Comparison of ENCODE assay signal across 8 cellular contexts in the genomic region with DNA sequence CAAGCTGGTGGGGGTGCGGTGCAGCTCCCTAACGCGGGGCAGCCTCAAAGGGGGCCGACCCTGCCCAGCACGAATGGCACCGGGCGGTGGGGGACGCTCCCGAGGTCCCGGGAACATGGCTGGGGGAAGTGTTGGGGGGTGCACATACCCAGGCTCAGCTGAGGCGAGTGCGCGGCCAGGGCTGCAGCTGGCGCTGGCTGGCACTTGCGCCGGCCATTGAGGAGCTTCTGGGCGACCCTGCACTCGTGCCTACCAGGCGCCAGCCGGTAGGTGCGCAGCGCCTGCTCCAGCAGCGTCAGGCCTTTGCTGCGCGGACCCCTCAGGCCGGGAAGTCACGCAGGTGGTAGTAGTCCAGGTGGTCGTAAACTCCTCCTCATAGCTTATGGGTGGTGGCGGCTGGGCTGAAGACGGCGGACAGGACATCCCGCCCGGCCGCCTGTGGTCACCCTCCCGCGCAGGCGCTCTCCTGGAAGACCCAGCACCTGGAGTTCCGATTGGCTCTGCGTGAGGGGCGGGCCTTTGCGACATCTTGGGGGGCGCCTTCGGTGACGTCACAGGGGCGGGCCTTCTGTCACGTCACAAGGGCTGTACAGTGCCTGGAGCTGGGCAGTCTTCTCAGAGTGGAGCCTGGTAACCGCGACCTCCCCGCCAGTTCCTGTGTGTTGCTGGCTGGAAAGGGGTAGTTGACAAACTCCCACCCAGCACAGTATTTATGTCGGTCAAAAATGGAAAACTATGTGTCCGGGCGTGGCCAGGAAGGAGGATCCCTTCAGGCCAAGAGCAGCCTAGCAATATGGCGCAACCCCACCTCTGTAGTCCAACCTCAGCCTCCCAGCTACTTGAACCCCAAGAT.
DNase-seq lines count a peak whose midpoint lies in the region; ATAC-seq and TF ChIP-seq lines count a peak whose summit lies in the region.
"Not testable (repeated sequence)": the region's sequence is repeated elsewhere in the genome, so short reads cannot be mapped to it uniquely, and the experiment has no call there.

No MANE protein-coding gene starts in this region.

- H3K27ac ChIP-seq in BLaER1 (0 out of 2 replicates have a peak overlapping the region, but pooled peaks have one; percentile 9), liver (ENCODE audit: low read depth in 1 of 2, low read length in 2 of 2) (peak overlapping the region; percentile 10 to 56)

- not testable (repeated sequence) for H4K20me1 ChIP-seq in BLaER1

- not testable (repeated sequence) for H3K27me3 ChIP-seq in BLaER1; liver (ENCODE audit: control insufficient read depth in 4 of 4, insufficient read depth in 4 of 4, low read length in 3 of 4)

- not testable (repeated sequence) for H3K36me3 Mint-ChIP-seq in activated CD4-positive, alpha-beta memory T cell treated with anti-CD3 and anti-CD28 coated beads for 36 hours

- ATAC-seq in HG03378 (IDR thresholded peaks at IDR 0.05; ENCODE audit: unreplicated experiment) = peak; percentile 99

- peak; percentile 65 for DNase-seq in GM19238 (ENCODE audit: insufficient read length, low spot score)
- peak; percentile 23 to 67 for DNase-seq in NCI-H526 (lab: John Stamatoyannopoulos, UW)
- peak; percentile 94 for DNase-seq in activated CD4-positive, alpha-beta memory T cell treated with anti-CD3 and anti-CD28 coated beads for 36 hours
- DNase-seq in dermis blood vessel endothelial cell = peak; percentile 97
- peak; percentile 80 for DNase-seq in stimulated activated CD4-positive, alpha-beta T cell treated with anti-CD3 and anti-CD28 coated beads, Interleukin-2, amount 100 ng/mL, for 4 hours (ENCODE audit: low read depth)

- H3K9ac ChIP-seq in BLaER1 = peak overlapping the region; percentile 63; the same call in 1 of the 2 replicates
- not testable (repeated sequence) for H3K9ac ChIP-seq in liver (ENCODE audit: low read depth in 1 of 2, low read length in 2 of 2)

- 3% methylated on average over 50 of the region's 53 CpGs for WGBS in liver

- H3K9me3 Mint-ChIP-seq in activated CD4-positive, alpha-beta memory T cell treated with anti-CD3 and anti-CD28 coated beads for 36 hours = not testable (repeated sequence)

- intact Hi-C loops in activated CD4-positive, alpha-beta memory T cell treated with anti-CD3 and anti-CD28 coated beads for 36 hours (cut with micrococcal nuclease) = loop anchor here (2.0 kb wide), 3 partner anchors 42 to 292 kb away; partner anchors contain the start of genes ZNF273 and ZNF92

- peak overlapping the region; percentile 69 for H3K4me3 ChIP-seq in BLaER1
- peak overlapping the region; percentile 72 to 82 (median 73) for H3K4me3 ChIP-seq in liver (ENCODE audit: low read depth in 1 of 3, low read length in 3 of 3)

- CTCF ChIA-PET in activated CD4-positive, alpha-beta memory T cell treated with anti-CD3 and anti-CD28 coated beads for 36 hours (lab: Charles Lee) = not testable (repeated sequence)

- H3K27ac Mint-ChIP-seq in activated CD4-positive, alpha-beta memory T cell treated with anti-CD3 and anti-CD28 coated beads for 36 hours = peak overlapping the region; percentile 82

- peak overlapping the region; percentile 84 for H3K4me3 Mint-ChIP-seq in activated CD4-positive, alpha-beta memory T cell treated with anti-CD3 and anti-CD28 coated beads for 36 hours

- peak in 1 of 2 donors; percentile 18 for TF ChIP-seq RAD21 in liver (IDR thresholded peaks at IDR 0.05)

- H3K9me3 ChIP-seq in BLaER1; liver (ENCODE audit: control insufficient read depth in 4 of 4, low read length in 3 of 4): not testable (repeated sequence)

- POLR2A ChIA-PET in activated CD4-positive, alpha-beta memory T cell treated with anti-CD3 and anti-CD28 coated beads for 36 hours (lab: Charles Lee) = interaction anchor here (1.4 kb wide), 1 partner anchor 75 kb away, joined by 4 read pairs; the partner anchor contains the start of gene ERV3-1

- peak overlapping the region; percentile 43 for H3K4me2 ChIP-seq in BLaER1

- H3K27me3 Mint-ChIP-seq in activated CD4-positive, alpha-beta memory T cell treated with anti-CD3 and anti-CD28 coated beads for 36 hours = not testable (repeated sequence)

- not testable (repeated sequence) for H3K36me3 ChIP-seq in BLaER1; liver (ENCODE audit: control insufficient read depth in 4 of 4, insufficient read depth in 3 of 4, low read depth in 1 of 4, low read length in 3 of 4)

- H3K4me1 ChIP-seq in BLaER1; liver (ENCODE audit: control insufficient read depth in 4 of 4, insufficient read depth in 4 of 4, low read length in 3 of 4): not testable (repeated sequence)

- not testable (repeated sequence) for H3K4me1 Mint-ChIP-seq in activated CD4-positive, alpha-beta memory T cell treated with anti-CD3 and anti-CD28 coated beads for 36 hours (ENCODE audit: low read depth)

- TF ChIP-seq CTCF in liver (IDR thresholded peaks at IDR 0.05; ENCODE audit: low read depth, low read length, missing input control) = not testable (repeated sequence)

TF ChIP-seq in liver, 16 proteins besides CTCF, POLR2A, EP300 and RAD21:
- peak in 1 of 2 donors; percentile 42 for TF ChIP-seq JUND (IDR thresholded peaks at IDR 0.05)
- TF ChIP-seq SP1 (IDR thresholded peaks at IDR 0.05) = peak; percentile 59
- TF ChIP-seq, protein P1, sequence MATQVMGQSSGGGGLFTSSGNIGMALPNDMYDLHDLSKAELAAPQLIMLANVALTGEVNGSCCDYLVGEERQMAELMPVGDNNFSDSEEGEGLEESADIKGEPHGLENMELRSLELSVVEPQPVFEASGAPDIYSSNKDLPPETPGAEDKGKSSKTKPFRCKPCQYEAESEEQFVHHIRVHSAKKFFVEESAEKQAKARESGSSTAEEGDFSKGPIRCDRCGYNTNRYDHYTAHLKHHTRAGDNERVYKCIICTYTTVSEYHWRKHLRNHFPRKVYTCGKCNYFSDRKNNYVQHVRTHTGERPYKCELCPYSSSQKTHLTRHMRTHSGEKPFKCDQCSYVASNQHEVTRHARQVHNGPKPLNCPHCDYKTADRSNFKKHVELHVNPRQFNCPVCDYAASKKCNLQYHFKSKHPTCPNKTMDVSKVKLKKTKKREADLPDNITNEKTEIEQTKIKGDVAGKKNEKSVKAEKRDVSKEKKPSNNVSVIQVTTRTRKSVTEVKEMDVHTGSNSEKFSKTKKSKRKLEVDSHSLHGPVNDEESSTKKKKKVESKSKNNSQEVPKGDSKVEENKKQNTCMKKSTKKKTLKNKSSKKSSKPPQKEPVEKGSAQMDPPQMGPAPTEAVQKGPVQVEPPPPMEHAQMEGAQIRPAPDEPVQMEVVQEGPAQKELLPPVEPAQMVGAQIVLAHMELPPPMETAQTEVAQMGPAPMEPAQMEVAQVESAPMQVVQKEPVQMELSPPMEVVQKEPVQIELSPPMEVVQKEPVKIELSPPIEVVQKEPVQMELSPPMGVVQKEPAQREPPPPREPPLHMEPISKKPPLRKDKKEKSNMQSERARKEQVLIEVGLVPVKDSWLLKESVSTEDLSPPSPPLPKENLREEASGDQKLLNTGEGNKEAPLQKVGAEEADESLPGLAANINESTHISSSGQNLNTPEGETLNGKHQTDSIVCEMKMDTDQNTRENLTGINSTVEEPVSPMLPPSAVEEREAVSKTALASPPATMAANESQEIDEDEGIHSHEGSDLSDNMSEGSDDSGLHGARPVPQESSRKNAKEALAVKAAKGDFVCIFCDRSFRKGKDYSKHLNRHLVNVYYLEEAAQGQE (IDR thresholded peaks at IDR 0.05) = peak; percentile 56
- TF ChIP-seq YY1 (IDR thresholded peaks at IDR 0.05) = peak; percentile 71
- TF ChIP-seq TAF1 (conservative IDR thresholded peaks at IDR 0.05) = peak; percentile 48
- peak in 1 of 2 donors; percentile 6 for TF ChIP-seq RXRA (IDR thresholded peaks at IDR 0.05)
TF ChIP-seq in liver: peak in this region for 6; not testable (repeated sequence) for 10.

Comparison
In these comparisons a context has a peak if more than half of its experiments do, and no peak if none do; other contexts are left out.
1. Peak in every context shown above with its lines: DNase-seq, ATAC-seq, H3K4me3 ChIP-seq and H3K27ac ChIP-seq.
2. DNase-seq: peak in every context shown above with its lines; median percentile 97 in dermis blood vessel endothelial cell; 94 in activated CD4-positive, alpha-beta memory T cell treated with anti-CD3 and anti-CD28 coated beads for 36 hours; 80 in stimulated activated CD4-positive, alpha-beta T cell treated with anti-CD3 and anti-CD28 coated beads, Interleukin-2, amount 100 ng/mL, for 4 hours; 65 in GM19238; 45 in NCI-H526.